In the genomic region with DNA sequence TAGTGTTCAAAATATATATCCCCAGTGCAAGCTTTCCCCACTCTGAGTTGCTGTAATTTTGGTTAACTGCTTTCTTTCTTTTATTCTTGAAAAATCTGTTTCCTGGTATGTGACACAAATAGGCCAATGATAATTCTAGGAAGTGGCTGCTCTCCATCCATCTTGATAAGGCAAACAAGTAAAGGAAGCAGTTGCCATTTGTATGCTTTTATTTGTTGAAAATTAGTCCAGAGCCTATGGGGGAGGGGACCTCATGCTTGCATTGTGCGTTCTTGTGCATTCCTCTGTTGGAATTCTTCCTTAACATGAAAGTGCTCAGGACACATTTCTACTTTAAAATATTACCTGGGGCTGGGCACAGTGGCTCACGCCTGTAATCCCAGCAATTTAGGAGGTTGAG, we compare ENCODE assay signal across 17 cellular contexts.
A peak's percentile ranks its signal among the peaks of the same experiment; 100 is the strongest.
DNase-seq lines count a peak whose midpoint lies in the region; ATAC-seq and TF ChIP-seq lines count a peak whose summit lies in the region.
"Had no signal": no experiment of that assay in that cellular context is flagged by ENCODE, and none has a peak within 500 bp of the region (broad histone marks: within the 10 kb centered on the region; RNA-seq: fewer than 3 reads in every experiment).

No MANE protein-coding gene starts in this region.

- TF ChIP-seq CTCF in upper lobe of right lung (IDR thresholded peaks at IDR 0.05), result no peak

- no peak overlapping the region for H3K23ac ChIP-seq in mesendoderm (ENCODE audit: low read length)

- DNase-seq in dermis blood vessel endothelial cell (peak; percentile 63), left kidney (ENCODE audit: low read depth, low spot score) (peak; percentile 6), mesendoderm (no peak), upper lobe of right lung (no peak)
- DNase-seq in activated CD4-positive, alpha-beta memory T cell treated with anti-CD3 and anti-CD28 coated beads, Interleukin-2, amount 10 ng/mL, durations not matched to agents 7 days and 5 days, result no peak
- DNase-seq: 8988T; AML-193; Caco-2; CD8-positive, alpha-beta memory T cell; DND-41; GDM1; HCEC 1CT; HFFc6 had no signal

- H3K27me3 Mint-ChIP-seq in activated CD4-positive, alpha-beta memory T cell treated with anti-CD3 and anti-CD28 coated beads, Interleukin-2, amount 10 ng/mL, durations not matched to agents 7 days and 5 days, result no peaks in the 10 kb centered on the region
- H3K27me3 Mint-ChIP-seq: CD8-positive, alpha-beta memory T cell had no signal

- no peaks in the 10 kb centered on the region for H3K36me3 Mint-ChIP-seq in activated CD4-positive, alpha-beta memory T cell treated with anti-CD3 and anti-CD28 coated beads, Interleukin-2, amount 10 ng/mL, durations not matched to agents 7 days and 5 days (ENCODE audit: low read depth)
- H3K36me3 Mint-ChIP-seq: CD8-positive, alpha-beta memory T cell had no signal

- CTCF ChIA-PET in activated CD4-positive, alpha-beta memory T cell treated with anti-CD3 and anti-CD28 coated beads, Interleukin-2, amount 10 ng/mL, durations not matched to agents 7 days and 5 days (lab: Charles Lee), result no interaction called here

- H3K9ac ChIP-seq in mesendoderm (ENCODE audit: low read length), result no peak overlapping the region
- H3K9ac ChIP-seq: BLaER1 had no signal

- no peaks in the 10 kb centered on the region for H3K79me2 ChIP-seq in mesendoderm (ENCODE audit: control insufficient read depth, insufficient read depth, low read length)

- H3K4me1 ChIP-seq in mesendoderm (ENCODE audit: control insufficient read depth, low read depth, low read length) (no peaks in the 10 kb centered on the region), upper lobe of right lung (no peaks in the 10 kb centered on the region)

- intact Hi-C loops in upper lobe of right lung (cut with DNase I), result no loop called here

- H3K79me1 ChIP-seq in mesendoderm (ENCODE audit: low read length), result no peaks in the 10 kb centered on the region

- no peaks in the 10 kb centered on the region for H3K27me3 ChIP-seq in mesendoderm (ENCODE audit: insufficient read depth, low read length, poor library complexity)
- H3K27me3 ChIP-seq in upper lobe of right lung, result no peaks in the 10 kb centered on the region
- H3K27me3 ChIP-seq: BLaER1 had no signal

- H3K18ac ChIP-seq in mesendoderm (ENCODE audit: low read length), result peak overlapping the region; percentile 39

- H3K4me2 ChIP-seq in mesendoderm (ENCODE audit: low read length), result no peak overlapping the region
- H3K4me2 ChIP-seq: BLaER1 had no signal

- H3K9me3 Mint-ChIP-seq in activated CD4-positive, alpha-beta memory T cell treated with anti-CD3 and anti-CD28 coated beads, Interleukin-2, amount 10 ng/mL, durations not matched to agents 7 days and 5 days, result peaks cover 5% of the 10 kb centered on the region

- no peak overlapping the region for H4K5ac ChIP-seq in mesendoderm (ENCODE audit: low read length)

- POLR2A ChIA-PET in activated CD4-positive, alpha-beta memory T cell treated with anti-CD3 and anti-CD28 coated beads, Interleukin-2, amount 10 ng/mL, durations not matched to agents 7 days and 5 days (lab: Charles Lee), result no interaction called here

- no peak overlapping the region for H3K4me3 Mint-ChIP-seq in activated CD4-positive, alpha-beta memory T cell treated with anti-CD3 and anti-CD28 coated beads, Interleukin-2, amount 10 ng/mL, durations not matched to agents 7 days and 5 days
- H3K4me3 Mint-ChIP-seq: CD8-positive, alpha-beta memory T cell; HFFc6 had no signal

- H3K56ac ChIP-seq in mesendoderm (ENCODE audit: low read length), result no peak overlapping the region

- H2BK15ac ChIP-seq in mesendoderm (replicated peaks; ENCODE audit: low read depth), result no peak overlapping the region

- WGBS in mesendoderm (ENCODE audit: extremely low coverage, insufficient coverage, low lambda C conversion rate), result no CpG with 5 or more reads among the region's 2 CpGs

- H3K36me3 ChIP-seq in mesendoderm (ENCODE audit: control insufficient read depth, insufficient read depth, low read length) (no peaks in the 10 kb centered on the region), upper lobe of right lung (no peaks in the 10 kb centered on the region)
- H3K36me3 ChIP-seq: BLaER1 had no signal

- no peak overlapping the region for H3K27ac Mint-ChIP-seq in activated CD4-positive, alpha-beta memory T cell treated with anti-CD3 and anti-CD28 coated beads, Interleukin-2, amount 10 ng/mL, durations not matched to agents 7 days and 5 days
- H3K27ac Mint-ChIP-seq: CD8-positive, alpha-beta memory T cell; HFFc6 had no signal

- H3K4me3 ChIP-seq in mesendoderm (ENCODE audit: low read length) (no peak overlapping the region), upper lobe of right lung (no peak overlapping the region)
- H3K4me3 ChIP-seq: BLaER1 had no signal

- H3K27ac ChIP-seq in mesendoderm (ENCODE audit: low read depth, low read length), result no peak overlapping the region
- H3K27ac ChIP-seq in upper lobe of right lung, result peak overlapping the region; percentile 27
- H3K27ac ChIP-seq: BLaER1, HL-60 had no signal

- H2BK5ac ChIP-seq in mesendoderm (ENCODE audit: low read length), result no peak overlapping the region

- no peaks in the 10 kb centered on the region for H3K4me1 Mint-ChIP-seq in activated CD4-positive, alpha-beta memory T cell treated with anti-CD3 and anti-CD28 coated beads, Interleukin-2, amount 10 ng/mL, durations not matched to agents 7 days and 5 days
- H3K4me1 Mint-ChIP-seq: CD8-positive, alpha-beta memory T cell had no signal

- H2AK5ac ChIP-seq in mesendoderm (ENCODE audit: low read length), result no peak overlapping the region

- no peak overlapping the region for H2BK120ac ChIP-seq in mesendoderm (ENCODE audit: low read depth, low read length)

- ATAC-seq in upper lobe of right lung (no peak), GM19324 (IDR thresholded peaks at IDR 0.05; ENCODE audit: low FRiP score, unreplicated experiment) (no peak), HG03460 (IDR thresholded peaks at IDR 0.05; ENCODE audit: unreplicated experiment) (no peak)

- H3K9me3 ChIP-seq in upper lobe of right lung, result no peaks in the 10 kb centered on the region
- H3K9me3 ChIP-seq: BLaER1, Caco-2 had no signal

- H3K4ac ChIP-seq in mesendoderm (ENCODE audit: low read depth, low read length), result peak overlapping the region; percentile 36

- H4K8ac ChIP-seq in mesendoderm (ENCODE audit: low read depth, low read length), result no peak overlapping the region

Comparison
In these comparisons a context has a peak if more than half of its experiments do, and no peak if none do; other contexts are left out.
1. DNase-seq: peak in dermis blood vessel endothelial cell (single experiment) and left kidney (single experiment); none in mesendoderm (single experiment), upper lobe of right lung (single experiment) and activated CD4-positive, alpha-beta memory T cell treated with anti-CD3 and anti-CD28 coated beads, Interleukin-2, amount 10 ng/mL, durations not matched to agents 7 days and 5 days (single experiment).